Comparison of ENCODE assay signal across 22 cellular contexts in genomic region chr6:105746130-105746505, GRCh38.
DNase-seq lines count a peak whose midpoint lies in the region; ATAC-seq, FAIRE-seq and TF ChIP-seq lines count a peak whose summit lies in the region.
"Had no signal": no experiment of that assay in that cellular context is flagged by ENCODE, and none has a peak within 500 bp of the region (broad histone marks: within the 10 kb centered on the region; RNA-seq: fewer than 3 reads in every experiment).

No MANE protein-coding gene starts in this region.

- no peak overlapping the region for H3K4me3 ChIP-seq in BLaER1 treated with 17β-estradiol and CSF1 and Interleukin-3, amounts not matched to agents 10 nM and 100 nM
- H3K4me3 ChIP-seq: left ventricle myocardium inferior, psoas muscle, thoracic aorta had no signal

- DNase-seq in GM12892 (ENCODE audit: insufficient read length) (no peak), UCSD-AML1 (lab: John Stamatoyannopoulos, UW; ENCODE audit: unreplicated experiment) (peak; percentile 8), GM20000 (ENCODE audit: low spot score) (no peak), cerebellar nuclear complex (lab: John Stamatoyannopoulos, UW) (no peak), NCI-H2081 (lab: John Stamatoyannopoulos, UW) (no peak)
- DNase-seq: activated B cell treated with CpG ODN at 0.5 μM for 24 hours; activated CD4-positive, alpha-beta T cell treated with anti-CD3 and anti-CD28 coated beads, Interleukin-2, amount 50 U/mL, for 48 hours; activated naive CD4-positive, alpha-beta T cell treated with anti-CD3 and anti-CD28 coated beads, Interleukin-2, amount 50 U/mL, for 16 hours; activated T-cell treated with anti-CD3 and anti-CD28 coated beads, Interleukin-2, amount 50 U/mL, for 1 hour; anterior cingulate cortex; caudate nucleus; CD8-positive, alpha-beta memory T cell; left ventricle myocardium inferior; NCI-H1694; NCI-H446; psoas muscle; SHP77 treated with DMSO at 0.1 percent for 48 hours; stimulated activated naive B cell treated with anti-CD40 and anti-IgM and Interleukin-4, amounts not matched to agents 10 μg/mL and 1 μg/mL and 100 μg/mL, for 72 hours had no signal

- H3K4me1 ChIP-seq in BLaER1 treated with 17β-estradiol and CSF1 and Interleukin-3, amounts not matched to agents 10 nM and 100 nM = peaks cover 33 to 69% (median 52%) of the 10 kb centered on the region in 10 experiments
- H3K4me1 ChIP-seq: left ventricle myocardium inferior, psoas muscle had no signal

- peak overlapping the region in 7 of 11 experiments; percentile 3 to 54 (median 38); a peak in 7 of 22 replicates for H3K27ac ChIP-seq in BLaER1 treated with 17β-estradiol and CSF1 and Interleukin-3, amounts not matched to agents 10 nM and 100 nM
- peak overlapping the region; percentile 65 for H3K27ac ChIP-seq in KOPT-K1 (ENCODE audit: low read depth, low read length, poor library complexity, severe bottlenecking)
- H3K27ac ChIP-seq: left ventricle myocardium inferior, psoas muscle, thoracic aorta had no signal

- peaks cover 0 to 7% (median 0%) of the 10 kb centered on the region in 11 experiments; a peak in 3 of 22 replicates for H3K9me3 ChIP-seq in BLaER1 treated with 17β-estradiol and CSF1 and Interleukin-3, amounts not matched to agents 10 nM and 100 nM (replicated peaks in 1 of 11)
- H3K9me3 ChIP-seq in KOPT-K1 (ENCODE audit: insufficient read depth, low read length, poor library complexity, severe bottlenecking) = no peaks in the 10 kb centered on the region
- H3K9me3 ChIP-seq: left ventricle myocardium inferior, psoas muscle, thoracic aorta had no signal

- no peaks in the 10 kb centered on the region for H3K36me3 ChIP-seq in BLaER1 treated with 17β-estradiol and CSF1 and Interleukin-3, amounts not matched to agents 10 nM and 100 nM
- H3K36me3 ChIP-seq in KOPT-K1 (ENCODE audit: insufficient read depth, low read length) = no peaks in the 10 kb centered on the region
- H3K36me3 ChIP-seq: left ventricle myocardium inferior, thoracic aorta had no signal

- no peak overlapping the region for H3K9ac ChIP-seq in BLaER1 treated with 17β-estradiol and CSF1 and Interleukin-3, amounts not matched to agents 10 nM and 100 nM

- H4K20me1 ChIP-seq in BLaER1 treated with 17β-estradiol and CSF1 and Interleukin-3, amounts not matched to agents 10 nM and 100 nM = no peaks in the 10 kb centered on the region

- FAIRE-seq in GM12892 (lab: Jason Lieb, UNC) = peak; percentile 14

- peak overlapping the region; percentile 49 to 72 (median 68) for H3K4me2 ChIP-seq in BLaER1 treated with 17β-estradiol and CSF1 and Interleukin-3, amounts not matched to agents 10 nM and 100 nM

- H3K27me3 ChIP-seq in BLaER1 treated with 17β-estradiol and CSF1 and Interleukin-3, amounts not matched to agents 10 nM and 100 nM = no peaks in the 10 kb centered on the region

- no peak for TF ChIP-seq POLR2A in GM12892 (IDR thresholded peaks at IDR 0.05; ENCODE audit: low read depth, low read length)

- ATAC-seq in GM21576 (IDR thresholded peaks at IDR 0.05; ENCODE audit: unreplicated experiment) = no peak
- ATAC-seq: psoas muscle; stimulated activated naive B cell treated with anti-CD40 and anti-IgM and Interleukin-4, amounts not matched to agents 10 μg/mL and 1 μg/mL and 100 μg/mL, for 72 hours had no signal

- no peak for TF ChIP-seq CTCF in GM20000 (IDR thresholded peaks at IDR 0.05; ENCODE audit: extremely low read depth, missing control alignments)
